13 cellular contexts compared by ENCODE assay signal in genomic region chr13:111186305-111186930, GRCh38.
DNase-seq lines count a peak whose midpoint lies in the region; ATAC-seq, FAIRE-seq and TF ChIP-seq lines count a peak whose summit lies in the region.
"Had no signal": no experiment of that assay in that cellular context is flagged by ENCODE, and none has a peak within 500 bp of the region (broad histone marks: within the 10 kb centered on the region; RNA-seq: fewer than 3 reads in every experiment).

No MANE protein-coding gene starts in this region.

- H2BK12ac ChIP-seq in H9 (ENCODE audit: insufficient read length, low read depth, low read length): no peak overlapping the region

- H3K23ac ChIP-seq in H9 (ENCODE audit: insufficient read length, low read depth, low read length): no peak overlapping the region

- no peak for TF ChIP-seq RAD21 in GM12878 (IDR thresholded peaks at IDR 0.05; ENCODE audit: insufficient read depth, low read depth, low read length)

- peaks cover 44 to 47% of the 10 kb centered on the region in 2 experiments for H3K4me1 Mint-ChIP-seq in H9

- SMC1A ChIA-PET in GM12878 (lab: Charles Lee; ENCODE audit: uncharacterized antibody, unreplicated experiment): interaction anchor here (1.1 to 10.0 kb wide), 13 partner anchors 9 to 56 kb away, joined by 3 to 99 read pairs (median 6); no protein-coding TSS in a partner anchor

- peaks cover 9 to 14% (median 12%) of the 10 kb centered on the region in 3 experiments for H3K36me3 Mint-ChIP-seq in H9 (ENCODE audit: insufficient read depth in 1 of 3, low read depth in 3 of 3)

- TF ChIP-seq EP300 in GM12878 (IDR thresholded peaks at IDR 0.05; ENCODE audit: borderline replicate concordance in 1 of 2, control insufficient read depth in 1 of 2, low read depth in 2 of 2, low read length in 2 of 2): 0 out of 4 replicates have a peak, but pooled peaks of 1 of the 2 experiments have one; percentile 15

- in situ Hi-C loops in GM12878 (cut with MboI): no loop called here

- no peak overlapping the region for H3K56ac ChIP-seq in H9 (ENCODE audit: insufficient read length, low read depth, low read length)

- H4K20me1 ChIP-seq in H9 (ENCODE audit: control insufficient read depth, insufficient read depth, insufficient read length): no peaks in the 10 kb centered on the region
- no peaks in the 10 kb centered on the region for H4K20me1 ChIP-seq in GM12878 (ENCODE audit: control insufficient read depth, insufficient read depth)

- no peak overlapping the region for H2BK120ac ChIP-seq in H9 (ENCODE audit: low read depth, low read length, poor library complexity, severe bottlenecking)

- intact Hi-C loops in GM12878 (cut with micrococcal nuclease; ENCODE audit: unreplicated experiment) (loop anchor here (10.0 kb wide), 1 partner anchor 472 kb away; the partner anchor contains the start of gene ING1), psoas muscle (cut with DNase I) (no loop called here)

- no CpG with 5 or more reads among the region's 9 CpGs for WGBS in H9 (ENCODE audit: extremely low coverage, insufficient read length, low lambda C conversion rate)
- 5% methylated on average over 9 of the region's 9 CpGs for WGBS in GM12878 (ENCODE audit: insufficient coverage, insufficient replicate concordance, low lambda C conversion rate, missing lambda C conversion rate)
- WGBS in psoas muscle, 3 donors: 51 to 71% (median 55%) methylated on average over 9 of the region's 9 CpGs

- no peak overlapping the region for H2BK20ac ChIP-seq in H9 (ENCODE audit: low read depth, low read length, poor library complexity, severe bottlenecking)

- BruUV-seq in GM12878 (replicated peaks; lab: Mats Ljungman, UMichigan): no TSS peak

- H3T11ph ChIP-seq in H9 (ENCODE audit: low read length): no peak overlapping the region

- DNase-seq in GM06990 (ENCODE audit: extremely low read depth, insufficient read length) (no peak), H9 (no peak), GM12878 (ENCODE audit: low read depth, low spot score) (no peak), psoas muscle (no peak), AG08396 (ENCODE audit: low spot score) (no peak), hippocampal formation (lab: John Stamatoyannopoulos, UW) (no peak), BE2C (no peak)
- DNase-seq: left cardiac atrium, NCI-H524 treated with DMSO at 0.1 percent for 48 hours, SHP77 had no signal

- no peak overlapping the region for H4K91ac ChIP-seq in H9 (ENCODE audit: insufficient read length, low read depth, low read length)

- peak overlapping the region; percentile 70 for H3K4me3 ChIP-seq in GM06990 (replicated peaks; ENCODE audit: low read depth, low read length)
- peak overlapping the region; percentile 67 for H3K4me3 ChIP-seq in GM12878
- H3K4me3 ChIP-seq in psoas muscle: peak overlapping the region; percentile 31
- H3K4me3 ChIP-seq in BE2C (ENCODE audit: low read depth, low read length): no peak overlapping the region

- H3K9ac ChIP-seq in H9 (ENCODE audit: extremely low read depth, insufficient read length, low read length) (no peak overlapping the region), GM12878 (ENCODE audit: control insufficient read depth, insufficient read depth, low read length) (peak overlapping the region; percentile 75)

- H2AFZ ChIP-seq in H9 (ENCODE audit: low read length): no peak overlapping the region
- no peak overlapping the region for H2AFZ ChIP-seq in GM12878 (ENCODE audit: control insufficient read depth, low read depth, low read length)

- H3K23me2 ChIP-seq in H9 (ENCODE audit: insufficient read length, low read depth, low read length, poor library complexity, severe bottlenecking): peaks cover 3% of the 10 kb centered on the region

- H3K27me3 ChIP-seq in GM06990 (replicated peaks; ENCODE audit: control insufficient read depth, insufficient read depth, low read length): no peaks in the 10 kb centered on the region
- H3K27me3 ChIP-seq in H9 (ENCODE audit: insufficient read depth, low read length): no peaks in the 10 kb centered on the region
- no peaks in the 10 kb centered on the region for H3K27me3 ChIP-seq in GM12878 (replicated peaks in 1 of 2; ENCODE audit: control insufficient read depth in 2 of 2, insufficient read depth in 2 of 2, low read length in 1 of 2)
- H3K27me3 ChIP-seq in psoas muscle (ENCODE audit: insufficient read depth in 3 of 3, low read length in 2 of 3): no peaks in the 10 kb centered on the region
- H3K27me3 ChIP-seq in BE2C: no peaks in the 10 kb centered on the region

- H3K9me3 ChIP-seq in H9 (ENCODE audit: control insufficient read depth, low read depth, low read length) (no peaks in the 10 kb centered on the region), GM12878 (replicated peaks; ENCODE audit: control insufficient read depth, insufficient read depth, low read length) (peaks cover 2% of the 10 kb centered on the region; the same call in 2 of the 3 replicates), psoas muscle (no peaks in the 10 kb centered on the region), BE2C (no peaks in the 10 kb centered on the region)

- H3K79me2 ChIP-seq in H9 (ENCODE audit: insufficient read depth, low read length) (peaks cover 40% of the 10 kb centered on the region; the same call in 1 of the 2 replicates), GM12878 (ENCODE audit: control insufficient read depth, insufficient read depth, low read length) (peaks cover 97% of the 10 kb centered on the region)

- no peak for ATAC-seq in GM12878
- peak in 2 of 4 donors; percentile 40 to 60 for ATAC-seq in psoas muscle
- no peak for ATAC-seq in GM19467 (IDR thresholded peaks at IDR 0.05; ENCODE audit: unreplicated experiment)

- H3K27ac Mint-ChIP-seq in H9: peak overlapping the region in 2 of 3 experiments; percentile 10 to 53; a peak in 3 of 7 replicates

- peaks cover 15% of the 10 kb centered on the region for H3K79me1 ChIP-seq in H9 (ENCODE audit: insufficient read depth, low read depth, low read length, poor library complexity, severe bottlenecking)

- no peak overlapping the region for H3K4me2 ChIP-seq in H9 (ENCODE audit: insufficient read depth, insufficient read length, low read length)
- peak overlapping the region; percentile 95 for H3K4me2 ChIP-seq in GM12878 (ENCODE audit: control insufficient read depth, insufficient read depth)

- H3K4ac ChIP-seq in H9 (ENCODE audit: low read depth, low read length): no peak overlapping the region

- no peaks in the 10 kb centered on the region; a peak in 2 of 5 replicates for H3K9me3 Mint-ChIP-seq in H9

- H4K8ac ChIP-seq in H9 (replicated peaks; ENCODE audit: insufficient read length, low read depth, low read length): no peak overlapping the region

- no peak overlapping the region for H3K14ac ChIP-seq in H9 (ENCODE audit: insufficient read depth, low read length)

- no peak for FAIRE-seq in GM12878 (lab: Jason Lieb, UNC)
- FAIRE-seq: colon had no signal

- no peak overlapping the region for H3K18ac ChIP-seq in H9 (ENCODE audit: insufficient read length, low read depth, low read length)

- H3K4me1 ChIP-seq in H9 (ENCODE audit: insufficient read depth, low read length) (peaks cover 2% of the 10 kb centered on the region; the same call in 1 of the 2 replicates), GM12878 (ENCODE audit: control insufficient read depth, insufficient read depth, low read length) (peaks cover 40% of the 10 kb centered on the region), psoas muscle (peaks cover 68% of the 10 kb centered on the region), BE2C (peaks cover 13% of the 10 kb centered on the region)

- H3K36me3 ChIP-seq in GM06990 (ENCODE audit: control insufficient read depth, insufficient read depth, low read length) (no peaks in the 10 kb centered on the region), GM12878 (ENCODE audit: control insufficient read depth in 2 of 2, insufficient read depth in 2 of 2, low read length in 1 of 2) (peaks cover 0 to 1% of the 10 kb centered on the region in 2 experiments; a peak in 2 of 4 replicates), psoas muscle (ENCODE audit: insufficient read depth in 1 of 2, low read depth in 1 of 2) (no peaks in the 10 kb centered on the region), BE2C (no peaks in the 10 kb centered on the region; the same call in none of the 2 replicates)

- no peak overlapping the region for H3K4me3 Mint-ChIP-seq in H9

- no peaks in the 10 kb centered on the region; the same call in 1 of the 2 replicates for H3K27me3 Mint-ChIP-seq in H9 (ENCODE audit: low read depth)

- H2BK15ac ChIP-seq in H9 (ENCODE audit: low read depth, low read length): no peak overlapping the region

- H3K27ac ChIP-seq in H9 (ENCODE audit: insufficient read length, low read depth, low read length): no peak overlapping the region
- peak overlapping the region; percentile 70 for H3K27ac ChIP-seq in GM12878 (ENCODE audit: control insufficient read depth, insufficient read depth)
- H3K27ac ChIP-seq in psoas muscle: peak overlapping the region; percentile 56
- H3K27ac ChIP-seq: HL-60 had no signal

- no peak for TF ChIP-seq CTCF in GM06990 (IDR thresholded peaks at IDR 0.05; ENCODE audit: insufficient read depth, low read length, poor library complexity, severe bottlenecking)
- TF ChIP-seq CTCF in H9 (conservative IDR thresholded peaks at IDR 0.05): no peak
- no peak for TF ChIP-seq CTCF in GM12878 (IDR thresholded peaks at IDR 0.05 in 2 of 3, conservative IDR thresholded peaks at IDR 0.05 in 1 of 3; ENCODE audit: control insufficient read depth in 2 of 3, extremely low read depth in 1 of 3, insufficient read depth in 1 of 3, low read depth in 3 of 3, low read length in 3 of 3)
- no peak for TF ChIP-seq CTCF in psoas muscle (IDR thresholded peaks at IDR 0.05)
- TF ChIP-seq CTCF in BE2C (IDR thresholded peaks at IDR 0.05; ENCODE audit: low read depth, low read length): no peak

- RAD21 ChIA-PET in GM12878 (lab: Charles Lee; ENCODE audit: unreplicated experiment): interaction anchor here (0.7 to 6.0 kb wide), 7 partner anchors 16 to 119 kb away, joined by 3 to 36 read pairs (median 10); no protein-coding TSS in a partner anchor

- POLR2A ChIA-PET in GM12878 (lab: Charles Lee): interaction anchor here (0.9 to 1.6 kb wide), 4 partner anchors 12 to 30 kb away, joined by 3 to 5 read pairs (median 4); no protein-coding TSS in a partner anchor

- H2AK5ac ChIP-seq in H9 (ENCODE audit: insufficient read length, low read length): no peak overlapping the region

- TF ChIP-seq POLR2A in GM12878 (IDR thresholded peaks at IDR 0.05; ENCODE audit: low read depth, low read length): no peak

- H4K5ac ChIP-seq in H9 (ENCODE audit: insufficient read length, low read depth, low read length): no peak overlapping the region

- H2BK5ac ChIP-seq in H9 (ENCODE audit: insufficient read length, low read length): no peak overlapping the region

- CTCF ChIA-PET in GM12878 (lab: Yijun Ruan, JAX): interaction anchor here (1.1 to 4.1 kb wide), 7 partner anchors 16 to 118 kb away, joined by 3 to 20 read pairs (median 5); no protein-coding TSS in a partner anchor

TF ChIP-seq in GM12878, 131 proteins besides CTCF, POLR2A, EP300 and RAD21 (continues in another document):
- TF ChIP-seq SMARCA5 (IDR thresholded peaks at IDR 0.05): no peak
- TF ChIP-seq EGR1 (IDR thresholded peaks at IDR 0.05; ENCODE audit: borderline replicate concordance in 1 of 2, low read depth in 2 of 2, low read length in 2 of 2): no peak
- TF ChIP-seq CEBPB (IDR thresholded peaks at IDR 0.05; ENCODE audit: borderline replicate concordance in 1 of 2, low read depth in 2 of 2, low read length in 2 of 2): no peak
